In the genomic region with DNA sequence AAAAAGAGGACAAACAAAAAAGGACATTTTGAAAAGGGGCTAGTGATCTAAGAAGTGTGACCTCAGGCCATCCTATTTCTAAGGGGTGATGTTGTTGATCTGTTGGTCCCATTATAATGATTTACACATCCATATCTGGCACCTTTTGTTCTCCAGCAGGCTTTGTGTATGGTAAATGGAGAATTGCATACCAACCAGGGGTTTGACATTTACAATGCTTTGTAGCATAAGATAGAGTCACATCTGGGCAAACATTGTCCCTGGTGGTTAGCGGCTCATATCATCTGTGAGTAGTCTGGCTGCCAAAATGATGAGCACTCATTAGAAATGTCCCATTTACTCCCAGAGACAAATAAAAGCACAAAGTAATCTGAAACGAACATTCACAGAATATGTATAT, we compare ENCODE assay signal across 16 cellular contexts.
"Had no signal": no experiment of that assay in that cellular context is flagged by ENCODE, and none has a peak within 500 bp of the region (broad histone marks: within the 10 kb centered on the region; RNA-seq: fewer than 3 reads in every experiment).

No MANE protein-coding gene starts in this region.

- FAIRE-seq: bronchial epithelial cell had no signal

- H3K27me3 ChIP-seq: spleen had no signal

- ATAC-seq: activated CD4-positive, alpha-beta T cell treated with anti-CD3 and anti-CD28 coated beads for 36 hours; activated CD8-positive, alpha-beta T cell treated with anti-CD3 and anti-CD28 coated beads for 36 hours; esophagus mucosa; psoas muscle; sciatic nerve had no signal

- DNase-seq: activated CD4-positive, alpha-beta T cell treated with anti-CD3 and anti-CD28 coated beads for 36 hours; activated CD8-positive, alpha-beta memory T cell treated with anti-CD3 and anti-CD28 coated beads, Interleukin-2, amount 50 U/mL, for 48 hours; activated CD8-positive, alpha-beta T cell treated with anti-CD3 and anti-CD28 coated beads for 36 hours; activated naive CD8-positive, alpha-beta T cell treated with anti-CD3 and anti-CD28 coated beads, Interleukin-2, amount 10 ng/mL, durations not matched to agents 7 days and 5 days; aorta; nephron progenitor cell; psoas muscle; spleen; stimulated activated CD4-positive, alpha-beta T cell treated with anti-CD3 and anti-CD28 coated beads, Interleukin-2, amount 100 ng/mL, for 24 hours; stimulated activated naive CD4-positive, alpha-beta T cell; substantia nigra; trophoblast cell; WERI-Rb-1 had no signal

- H3K27ac ChIP-seq: psoas muscle, spleen, WERI-Rb-1 had no signal

- H3K4me1 ChIP-seq: psoas muscle, spleen had no signal
